8 cellular contexts compared by ENCODE assay signal in the genomic region with DNA sequence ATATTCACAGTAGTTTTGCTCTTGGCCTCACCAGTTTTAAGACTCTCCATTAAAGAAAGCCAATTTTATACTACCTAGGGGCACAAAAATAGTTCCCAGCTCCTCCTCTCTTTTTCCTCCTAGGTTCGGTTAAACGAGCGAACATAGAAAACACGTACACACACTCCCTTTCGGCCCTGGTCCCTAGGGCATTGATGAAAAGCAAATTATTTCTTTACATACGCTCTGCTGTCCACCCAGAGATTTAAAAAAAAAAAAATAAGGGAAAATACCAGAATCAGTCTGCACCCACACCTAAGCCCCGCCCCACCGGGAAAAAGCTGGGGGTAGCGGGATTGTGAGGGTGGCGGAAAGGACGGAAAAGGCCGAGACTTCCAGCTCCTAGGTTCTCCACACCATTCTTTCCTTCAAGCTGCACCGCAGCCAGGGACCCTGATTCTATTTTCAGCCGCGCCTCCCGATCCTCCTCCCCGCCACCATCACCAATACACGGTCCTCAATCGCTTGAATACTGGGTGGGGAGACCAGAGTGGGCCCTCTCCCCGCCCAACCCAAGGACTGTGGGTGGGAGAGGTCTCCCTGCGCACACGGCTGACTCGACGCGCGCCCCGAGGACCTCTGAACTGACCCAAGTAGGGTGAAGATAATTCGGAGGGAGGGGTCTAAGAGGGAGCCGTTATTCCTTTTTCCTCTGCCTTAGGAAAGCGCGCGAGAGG. TPM values are rescaled to one million over a fixed set of nuclear protein-coding genes. Genes with fewer than 3 reads are reported as not detected.
A peak's percentile ranks its signal among the peaks of the same experiment; 100 is the strongest.
DNase-seq lines count a peak whose midpoint lies in the region; ATAC-seq, FAIRE-seq and TF ChIP-seq lines count a peak whose summit lies in the region.

No MANE protein-coding gene starts in this region.

- H3K4me2 ChIP-seq in K562 (ENCODE audit: insufficient read depth, low read length) (peak overlapping the region; percentile 98), keratinocyte (ENCODE audit: control insufficient read depth, extremely low read depth, insufficient read depth, low read depth, low read length) (peak overlapping the region; percentile 84)

- dilution Hi-C loops in keratinocyte (cut with MboI; ENCODE audit: extremely low pct_ligation_motif_present, low sequenced_read_pairs): no loop called here

- H3K4me3 ChIP-seq in K562 (peak overlapping the region; percentile 69), keratinocyte (ENCODE audit: control insufficient read depth in 2 of 3, extremely low read depth in 1 of 3, insufficient read depth in 2 of 3, low read depth in 1 of 3, low read length in 3 of 3) (peak overlapping the region; percentile 98 to 100 (median 99))

- peak overlapping the region; percentile 98 to 99 for H3K9ac ChIP-seq in K562 (ENCODE audit: insufficient read depth in 1 of 2, low read depth in 2 of 2, low read length in 2 of 2)
- H3K9ac ChIP-seq in keratinocyte (ENCODE audit: control insufficient read depth, extremely low read depth, insufficient read depth, low read length): peak overlapping the region; percentile 100

- H3K4me1 ChIP-seq in K562 (replicated peaks in 1 of 2; ENCODE audit: control insufficient read depth in 2 of 2, insufficient read depth in 2 of 2, low read length in 2 of 2): peaks cover 10 to 12% of the 10 kb centered on the region in 2 experiments
- no peaks in the 10 kb centered on the region for H3K4me1 ChIP-seq in keratinocyte (ENCODE audit: control insufficient read depth, extremely low read depth, insufficient read depth, low read length)

- WGBS in K562 (ENCODE audit: insufficient coverage, low coverage, missing lambda C conversion rate): 3% methylated on average over 32 of the region's 32 CpGs

- H3K9me1 ChIP-seq in K562 (ENCODE audit: control insufficient read depth, insufficient read depth, low read length) (no peaks in the 10 kb centered on the region), keratinocyte (ENCODE audit: control insufficient read depth, extremely low read depth, insufficient read depth, low read length) (no peaks in the 10 kb centered on the region)

- TF ChIP-seq POLR2A in K562 (conservative IDR thresholded peaks at IDR 0.05): no peak

- peaks cover 9% of the 10 kb centered on the region; the same call in 2 of the 3 replicates for H3K36me3 ChIP-seq in K562 (ENCODE audit: control insufficient read depth, insufficient read depth, low read length)
- no peaks in the 10 kb centered on the region for H3K36me3 ChIP-seq in keratinocyte (ENCODE audit: control insufficient read depth in 2 of 2, extremely low read depth in 1 of 2, insufficient read depth in 2 of 2, low read length in 2 of 2)

- TF ChIP-seq CTCF in K562 (IDR thresholded peaks at IDR 0.05 in 2 of 3, conservative IDR thresholded peaks at IDR 0.05 in 1 of 3; ENCODE audit: insufficient read depth in 2 of 3, low read depth in 1 of 3, low read length in 3 of 3): no peak
- TF ChIP-seq CTCF in keratinocyte (optimal IDR thresholded peaks at IDR 0.05 in 1 of 3, IDR thresholded peaks at IDR 0.05 in 1 of 3, conservative IDR thresholded peaks at IDR 0.05 in 1 of 3; ENCODE audit: extremely low read depth in 1 of 3, insufficient read depth in 2 of 3, low read length in 3 of 3): no peak

- intact Hi-C loops in K562 (cut with micrococcal nuclease): loop anchor here (5.0 kb wide), 2 partner anchors 55 to 835 kb away; a partner anchor contains a TSS

- H3K27me3 ChIP-seq in K562 (ENCODE audit: control insufficient read depth in 2 of 2, insufficient read depth in 2 of 2, low read length in 2 of 2) (no peaks in the 10 kb centered on the region), keratinocyte (ENCODE audit: control insufficient read depth, extremely low read depth, insufficient read depth, low read length) (no peaks in the 10 kb centered on the region)

- BruUV-seq in K562 (replicated peaks; lab: Mats Ljungman, UMichigan): no TSS peak

- CTCF ChIA-PET in K562 (lab: Yijun Ruan, JAX; ENCODE audit: low intra/inter-chr PET ratio): no interaction called here

- H2AFZ ChIP-seq in K562 (ENCODE audit: low read depth, low read length) (peak overlapping the region; percentile 98), keratinocyte (ENCODE audit: control insufficient read depth, low read length) (peak overlapping the region; percentile 100)

- peak; percentile 34 for DNase-seq in stimulated activated CD4-positive, alpha-beta T cell treated with anti-CD3 and anti-CD28 coated beads, Interleukin-4, amount 100 ng/mL, for 1 hour
- DNase-seq in stimulated activated CD4-positive, alpha-beta T cell treated with anti-CD3 and anti-CD28 coated beads, Interleukin-2, amount 100 ng/mL, for 48 hours: no peak
- DNase-seq in NCI-H748 treated with DMSO at 0.1 percent for 48 hours (lab: John Stamatoyannopoulos, UW) (peak; percentile 28), K562 (ENCODE audit: extremely low read depth in 1 of 4, low spot score in 3 of 4) (peak; percentile 44 to 90 (median 65)), keratinocyte (ENCODE audit: low read depth, low spot score) (no peak)
- DNase-seq in stimulated activated CD4-positive, alpha-beta T cell treated with anti-CD3 and anti-CD28 coated beads, Interleukin-4, amount 100 ng/mL, for 24 hours: peak; percentile 33

- FAIRE-seq in K562 (lab: Jason Lieb, UNC) (peak; percentile 11), keratinocyte (lab: Jason Lieb, UNC) (no peak)

- in situ Hi-C loops in K562 (cut with MboI): loop anchor here (10.0 kb wide), 1 partner anchor 1222 kb away; no protein-coding TSS in a partner anchor

- H3K79me2 ChIP-seq in K562 (ENCODE audit: control insufficient read depth, insufficient read depth, low read length) (peaks cover 77% of the 10 kb centered on the region), keratinocyte (ENCODE audit: control insufficient read depth, insufficient read depth, low read length) (peaks cover 52% of the 10 kb centered on the region)

- peak; percentile 1 for ATAC-seq in HG03064 (IDR thresholded peaks at IDR 0.05; ENCODE audit: low read depth, unreplicated experiment)
- ATAC-seq in K562: peak; percentile 61
- ATAC-seq in GM18861 (IDR thresholded peaks at IDR 0.05; ENCODE audit: unreplicated experiment): no peak

- H3K27ac ChIP-seq in K562 (ENCODE audit: extremely low read depth, low read depth, low read length) (peak overlapping the region; percentile 98), keratinocyte (ENCODE audit: control insufficient read depth, insufficient read depth, low read length) (peak overlapping the region; percentile 98)

- POLR2A ChIA-PET in K562 (lab: Yijun Ruan, JAX): interaction anchor here (0.6 to 3.4 kb wide), 11 partner anchors 9 to 681 kb away, joined by 3 to 28 read pairs (median 4); a partner anchor contains a TSS

- peak; percentile 46; the same call in 1 of the 2 replicates for TF ChIP-seq EP300 in K562 (IDR thresholded peaks at IDR 0.05; ENCODE audit: low read length)

- H3K9me3 ChIP-seq in K562 (replicated peaks; ENCODE audit: control insufficient read depth, insufficient read depth, low read depth, low read length): peaks cover 3% of the 10 kb centered on the region; the same call in 1 of the 2 replicates
- no peaks in the 10 kb centered on the region for H3K9me3 ChIP-seq in keratinocyte (ENCODE audit: control insufficient read depth, low read depth, low read length)

- TF ChIP-seq RAD21 in K562 (CRISPR knock-in tag; conservative IDR thresholded peaks at IDR 0.05 in 1 of 2, IDR thresholded peaks at IDR 0.05 in 1 of 2): no peak

- H4K20me1 ChIP-seq in K562 (replicated peaks; ENCODE audit: control insufficient read depth, insufficient read depth, low read length) (no peaks in the 10 kb centered on the region), keratinocyte (ENCODE audit: control insufficient read depth, extremely low read depth, insufficient read depth, low read length) (no peaks in the 10 kb centered on the region)

RNA-seq across cellular contexts. Expression of a gene that starts 0.8 kb away (rescaled TPM):
- total RNA-seq in K562 (2011; cell fraction: chromatin; rRNA removed; ENCODE audit: low replicate concordance): 149 and 280 TPM in 2 replicates
- total RNA-seq in K562 (2011; cell fraction: nucleolus; rRNA removed): 69.7 and 96.6 TPM in 2 replicates
- total RNA-seq in K562 (2011; cell fraction: nucleoplasm; rRNA removed): 106 and 153 TPM in 2 replicates
- total RNA-seq in K562 (2014; rRNA removed) (26.2 and 28.0 TPM in 2 replicates), K562 (2014; rRNA removed; fragmentation: Illumina TruSeq; extraction: Trizol) (60.5 and 65.4 TPM in 2 replicates), K562 (2015; rRNA removed; fragmentation: Illumina TruSeq; extraction: Trizol) (65.6 and 71.6 TPM in 2 replicates), K562 (2021) (45.9 and 52.9 TPM in 2 replicates)
- polyA plus RNA-seq in K562 (2011; rRNA removed) (111 and 113 TPM in 2 replicates), K562 (2014; fragmentation: Illumina TruSeq; extraction: Trizol) (47.0 and 59.0 TPM in 2 replicates), K562 (2014; fragmentation: Nextera tagmentation; extraction: Ambion mirVana) (10 to 100 TPM; 24.2 to 33.3 TPM), K562 (2014; rRNA removed) (30.6 and 32.2 TPM in 2 replicates), keratinocyte (31.6 to 42.7 TPM (median 39.9 TPM) in 3 replicates)
- polyA plus RNA-seq in K562 (2011; cell fraction: cytosol; rRNA removed): 63.7 and 80.3 TPM in 2 replicates
- 91.0 and 105 TPM in 2 replicates for polyA plus RNA-seq in K562 (2011; cell fraction: nucleus; rRNA removed)
- 29.7 and 32.5 TPM in 2 replicates for polyA plus RNA-seq in K562 (2012)
- polyA minus RNA-seq in K562 (2011; rRNA and poly(A)+ RNA removed): 191 and 199 TPM in 2 replicates
- 56.7 and 60.6 TPM in 2 replicates for polyA minus RNA-seq in K562 (2011; cell fraction: cytosol; rRNA and poly(A)+ RNA removed)
- 115 and 192 TPM in 2 replicates for polyA minus RNA-seq in K562 (2011; cell fraction: nucleus; rRNA and poly(A)+ RNA removed)
- polyA plus RNA-seq in keratinocyte (2011; ENCODE audit: low read depth): 12.0 TPM
- 24.8 and 47.9 TPM in 2 replicates for polyA plus RNA-seq in keratinocyte (2011; cell fraction: cytosol; rRNA removed)
- polyA plus RNA-seq in keratinocyte (2011; cell fraction: nucleus; rRNA removed): 30.5 and 31.3 TPM in 2 replicates
- polyA plus RNA-seq in keratinocyte (2012; ENCODE audit: low replicate concordance): 8.9 and 14.7 TPM in 2 replicates
- polyA minus RNA-seq in keratinocyte: 32.2 to 81.5 TPM (median 70.1 TPM) in 3 replicates
- polyA minus RNA-seq in keratinocyte (2011; cell fraction: cytosol; rRNA and poly(A)+ RNA removed): 28.6 TPM
- 44.2 and 78.7 TPM in 2 replicates for polyA minus RNA-seq in keratinocyte (2011; cell fraction: nucleus; rRNA and poly(A)+ RNA removed)

RNA-seq across cellular contexts. Expression of a gene that starts 14.3 kb away (rescaled TPM):
- 119 and 169 TPM in 2 replicates for total RNA-seq in K562 (2011; cell fraction: chromatin; rRNA removed; ENCODE audit: low replicate concordance)
- 177 TPM in 2 replicates for total RNA-seq in K562 (2011; cell fraction: nucleolus; rRNA removed)
- total RNA-seq in K562 (2011; cell fraction: nucleoplasm; rRNA removed): 238 and 310 TPM in 2 replicates
- 423 and 490 TPM in 2 replicates for total RNA-seq in K562 (2014; rRNA removed)
- total RNA-seq in K562 (2014; rRNA removed; fragmentation: Illumina TruSeq; extraction: Trizol): 861 and 911 TPM in 2 replicates
- 903 and 937 TPM in 2 replicates for total RNA-seq in K562 (2015; rRNA removed; fragmentation: Illumina TruSeq; extraction: Trizol)
- 1,012 and 1,047 TPM in 2 replicates for total RNA-seq in K562 (2021)
- 1,955 and 2,565 TPM in 2 replicates for polyA plus RNA-seq in K562 (2011; rRNA removed)
- 1,526 and 2,318 TPM in 2 replicates for polyA plus RNA-seq in K562 (2011; cell fraction: cytosol; rRNA removed)
- polyA plus RNA-seq in K562 (2011; cell fraction: nucleus; rRNA removed): 453 and 732 TPM in 2 replicates
- 769 and 1,624 TPM in 2 replicates for polyA plus RNA-seq in K562 (2012)
- 739 and 828 TPM in 2 replicates for polyA plus RNA-seq in K562 (2014; fragmentation: Illumina TruSeq; extraction: Trizol)
- polyA plus RNA-seq in K562 (2014; fragmentation: Nextera tagmentation; extraction: Ambion mirVana): 1,000 to 10,000 TPM; 1,166 to 1,324 TPM
- 1,049 and 1,136 TPM in 2 replicates for polyA plus RNA-seq in K562 (2014; rRNA removed)
- polyA minus RNA-seq in K562 (2011; rRNA and poly(A)+ RNA removed): 723 and 830 TPM in 2 replicates
- polyA minus RNA-seq in K562 (2011; cell fraction: cytosol; rRNA and poly(A)+ RNA removed): 258 and 278 TPM in 2 replicates
- 92.5 and 176 TPM in 2 replicates for polyA minus RNA-seq in K562 (2011; cell fraction: nucleus; rRNA and poly(A)+ RNA removed)
- 576 to 933 TPM (median 783 TPM) in 3 replicates for polyA plus RNA-seq in keratinocyte
- polyA plus RNA-seq in keratinocyte (2011; ENCODE audit: low read depth): 71.8 TPM
- 557 and 765 TPM in 2 replicates for polyA plus RNA-seq in keratinocyte (2011; cell fraction: cytosol; rRNA removed)
- 306 and 434 TPM in 2 replicates for polyA plus RNA-seq in keratinocyte (2011; cell fraction: nucleus; rRNA removed)
- 274 and 440 TPM in 2 replicates for polyA plus RNA-seq in keratinocyte (2012; ENCODE audit: low replicate concordance)
- 109 to 258 TPM (median 247 TPM) in 3 replicates for polyA minus RNA-seq in keratinocyte
- 260 TPM for polyA minus RNA-seq in keratinocyte (2011; cell fraction: cytosol; rRNA and poly(A)+ RNA removed)
- polyA minus RNA-seq in keratinocyte (2011; cell fraction: nucleus; rRNA and poly(A)+ RNA removed): 43.2 and 61.7 TPM in 2 replicates

Comparison
In these comparisons a context has a peak if more than half of its experiments do, and no peak if none do; other contexts are left out.
1. DNase-seq: peak in stimulated activated CD4-positive, alpha-beta T cell treated with anti-CD3 and anti-CD28 coated beads, Interleukin-4, amount 100 ng/mL, for 1 hour (single experiment), NCI-H748 treated with DMSO at 0.1 percent for 48 hours (single experiment), K562 (4 of 4) and stimulated activated CD4-positive, alpha-beta T cell treated with anti-CD3 and anti-CD28 coated beads, Interleukin-4, amount 100 ng/mL, for 24 hours (single experiment); none in stimulated activated CD4-positive, alpha-beta T cell treated with anti-CD3 and anti-CD28 coated beads, Interleukin-2, amount 100 ng/mL, for 48 hours (0 of 2) and keratinocyte (single experiment).